Comparison of ENCODE assay signal across 9 cellular contexts in genomic region chr4:142265536-142265935, GRCh38.
DNase-seq lines count a peak whose midpoint lies in the region; ATAC-seq lines count a peak whose summit lies in the region.
"Had no signal": no experiment of that assay in that cellular context is flagged by ENCODE, and none has a peak within 500 bp of the region (broad histone marks: within the 10 kb centered on the region; RNA-seq: fewer than 3 reads in every experiment).

No MANE protein-coding gene starts in this region.

- 15 to 16% methylated on average over 3 of the region's 3 CpGs for WGBS in aorta, 2 donors

- no peaks in the 10 kb centered on the region for H3K27me3 ChIP-seq in aorta (ENCODE audit: control insufficient read depth in 1 of 2, insufficient read depth in 2 of 2, low read length in 1 of 2)

- ATAC-seq in aorta (ENCODE audit: low FRiP score) (peak; percentile 80), HG03159 (IDR thresholded peaks at IDR 0.05; ENCODE audit: unreplicated experiment) (no peak)

- no peaks in the 10 kb centered on the region for H3K36me3 ChIP-seq in aorta (ENCODE audit: control insufficient read depth in 1 of 2, insufficient read depth in 2 of 2, low read length in 1 of 2)

- no peak overlapping the region for H3K4me3 ChIP-seq in aorta (ENCODE audit: low read length in 2 of 2)

- DNase-seq in stimulated activated CD4-positive, alpha-beta T cell treated with anti-CD3 and anti-CD28 coated beads, Interleukin-15, amount 100 ng/mL, for 24 hours: peak; percentile 19
- DNase-seq in stimulated activated CD4-positive, alpha-beta T cell treated with anti-CD3 and anti-CD28 coated beads, Interleukin-2, amount 100 ng/mL, for 24 hours: no peak
- peak; percentile 20 for DNase-seq in activated naive CD4-positive, alpha-beta T cell treated with anti-CD3 and anti-CD28 coated beads, Interleukin-2, amount 50 U/mL, for 16 hours
- DNase-seq in glomerular visceral epithelial cell (ENCODE audit: extremely low spot score) (peak; percentile 13), aorta (no peak), DMS153 (lab: John Stamatoyannopoulos, UW) (no peak), NCI-H1694 (lab: John Stamatoyannopoulos, UW) (no peak)
- DNase-seq: NCI-H2107 had no signal

- H3K27ac ChIP-seq in aorta (ENCODE audit: low read depth in 1 of 2, low read length in 2 of 2): no peak overlapping the region

- intact Hi-C loops in aorta (cut with DNase I): loop anchor here in 1 of 2 donors (5.0 kb wide), 1 partner anchor 37 kb away; no protein-coding TSS in a partner anchor

- peaks cover 0 to 5% of the 10 kb centered on the region in 2 donors for H3K4me1 ChIP-seq in aorta (ENCODE audit: control insufficient read depth in 1 of 2, insufficient read depth in 2 of 2, low read length in 2 of 2)

- H3K9me3 ChIP-seq in aorta (ENCODE audit: control insufficient read depth, low read length): no peaks in the 10 kb centered on the region

Comparison
In these comparisons a context has a peak if more than half of its experiments do, and no peak if none do; other contexts are left out.
1. DNase-seq: peak in stimulated activated CD4-positive, alpha-beta T cell treated with anti-CD3 and anti-CD28 coated beads, Interleukin-15, amount 100 ng/mL, for 24 hours (single experiment), activated naive CD4-positive, alpha-beta T cell treated with anti-CD3 and anti-CD28 coated beads, Interleukin-2, amount 50 U/mL, for 16 hours (single experiment) and glomerular visceral epithelial cell (single experiment); none in stimulated activated CD4-positive, alpha-beta T cell treated with anti-CD3 and anti-CD28 coated beads, Interleukin-2, amount 100 ng/mL, for 24 hours (0 of 2), aorta (0 of 2), DMS153 (single experiment) and NCI-H1694 (single experiment).